ENCODE assay signal across 19 cellular contexts in the genomic region with DNA sequence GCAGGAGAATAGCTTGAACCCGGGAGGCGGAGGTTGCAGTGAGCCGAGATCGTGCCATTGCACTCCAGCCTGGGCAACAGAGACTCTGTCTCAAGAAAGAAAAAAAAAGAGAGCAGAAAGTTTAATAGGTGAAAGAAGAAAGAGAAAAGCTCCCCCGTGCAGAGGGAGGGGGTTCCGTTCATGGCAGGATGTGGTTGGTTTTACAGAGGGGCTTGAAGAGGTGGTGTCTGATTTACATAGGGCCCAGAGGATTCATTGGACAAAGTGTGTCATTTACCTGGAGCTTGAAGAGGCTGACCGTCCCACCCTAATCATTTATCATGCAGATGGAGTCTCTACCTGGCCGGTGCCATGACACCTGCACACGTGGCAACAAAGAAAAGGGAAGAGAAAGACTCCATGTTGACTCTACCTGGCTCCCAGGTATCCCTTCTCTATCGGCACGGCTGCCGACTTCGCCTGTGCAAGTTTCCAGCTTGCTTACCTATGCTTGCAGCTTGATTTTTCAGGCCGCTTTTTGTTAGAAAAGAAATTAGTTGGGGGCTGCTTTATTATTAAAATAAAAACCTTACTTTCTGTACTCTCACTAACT. TPM values are rescaled to one million over a fixed set of nuclear protein-coding genes. Genes with fewer than 3 reads are reported as not detected.
A peak's percentile ranks its signal among the peaks of the same experiment; 100 is the strongest.
DNase-seq lines count a peak whose midpoint lies in the region; ATAC-seq and TF ChIP-seq lines count a peak whose summit lies in the region.
"Had no signal": no experiment of that assay in that cellular context is flagged by ENCODE, and none has a peak within 500 bp of the region (broad histone marks: within the 10 kb centered on the region; RNA-seq: fewer than 3 reads in every experiment).

No MANE protein-coding gene starts in this region.

- H3K4me2 ChIP-seq in DND-41 (ENCODE audit: insufficient read depth, low read length) (no peak overlapping the region), MM.1S (ENCODE audit: low read depth, low read length) (no peak overlapping the region)

- H3K9ac ChIP-seq in DND-41 (ENCODE audit: low read depth, low read length) (no peak overlapping the region), MM.1S (ENCODE audit: low read length) (no peak overlapping the region)

- TF ChIP-seq CTCF in DND-41 (IDR thresholded peaks at IDR 0.05; ENCODE audit: borderline replicate concordance, extremely low read depth, low read length, poor library complexity, severe bottlenecking) = no peak
- no peak for TF ChIP-seq CTCF in MM.1S (IDR thresholded peaks at IDR 0.05; ENCODE audit: low read length)

- intact Hi-C loops in activated CD4-positive, alpha-beta T cell treated with anti-CD3 and anti-CD28 coated beads for 36 hours (cut with DNase I, micrococcal nuclease) = no loop called here

- no peak overlapping the region for H3K4me3 ChIP-seq in DND-41 (ENCODE audit: low read depth in 1 of 2, low read length in 2 of 2)
- no peak overlapping the region for H3K4me3 ChIP-seq in MM.1S (ENCODE audit: low read length)

- H3K9me3 ChIP-seq in DND-41 (ENCODE audit: insufficient read depth, low read length, severe bottlenecking) = no peaks in the 10 kb centered on the region
- no peaks in the 10 kb centered on the region for H3K9me3 ChIP-seq in MM.1S (replicated peaks; ENCODE audit: insufficient read depth, low read length)
- H3K9me3 ChIP-seq: BE2C had no signal

- H3K27ac ChIP-seq in DND-41 (ENCODE audit: low read length) (no peak overlapping the region), MM.1S (ENCODE audit: low read length) (no peak overlapping the region)

- H3K4me1 ChIP-seq in DND-41 (ENCODE audit: insufficient read depth, low read length) (peaks cover 20% of the 10 kb centered on the region), MM.1S (ENCODE audit: low read length) (no peaks in the 10 kb centered on the region)

- no peaks in the 10 kb centered on the region for H3K36me3 Mint-ChIP-seq in activated CD4-positive, alpha-beta T cell treated with anti-CD3 and anti-CD28 coated beads for 36 hours (ENCODE audit: low read depth)
- H3K36me3 Mint-ChIP-seq in activated naive CD8-positive, alpha-beta T cell treated with anti-CD3 and anti-CD28 coated beads for 36 hours = no peaks in the 10 kb centered on the region
- no peaks in the 10 kb centered on the region for H3K36me3 Mint-ChIP-seq in naive thymus-derived CD8-positive, alpha-beta T cell

- no peak for ATAC-seq in activated CD4-positive, alpha-beta T cell treated with anti-CD3 and anti-CD28 coated beads for 36 hours
- ATAC-seq in DND-41 (ENCODE audit: insufficient read depth, low read depth) = peak; percentile 93
- ATAC-seq in naive thymus-derived CD8-positive, alpha-beta T cell = peak; percentile 76 to 83
- ATAC-seq in HG03571 (IDR thresholded peaks at IDR 0.05; ENCODE audit: unreplicated experiment) = no peak
- ATAC-seq: HepG2, SK-N-SH treated with all-trans-retinoic acid at 6 μM for 48 hours had no signal

- no peaks in the 10 kb centered on the region for H4K20me1 ChIP-seq in DND-41 (ENCODE audit: insufficient read depth, low read length)
- no peaks in the 10 kb centered on the region for H4K20me1 ChIP-seq in MM.1S (ENCODE audit: insufficient read depth, low read length)

- H2AFZ ChIP-seq in DND-41 (ENCODE audit: low read depth, low read length) (no peak overlapping the region), MM.1S (ENCODE audit: low read length) (no peak overlapping the region)

- H3K9me2 ChIP-seq in MM.1S (replicated peaks; ENCODE audit: insufficient read depth, low read length) = no peaks in the 10 kb centered on the region

- DNase-seq in activated CD4-positive, alpha-beta T cell treated with anti-CD3 and anti-CD28 coated beads for 36 hours = no peak
- DNase-seq in activated CD4-positive, alpha-beta T cell treated with anti-CD3 and anti-CD28 coated beads, Interleukin-2, amount 50 U/mL, for 4 hours = no peak
- peak; percentile 63 for DNase-seq in DND-41
- no peak for DNase-seq in activated naive CD8-positive, alpha-beta T cell treated with anti-CD3 and anti-CD28 coated beads for 36 hours
- peak in 8 of 10 donors; percentile 32 to 81 (median 52) for DNase-seq in naive thymus-derived CD8-positive, alpha-beta T cell
- no peak for DNase-seq in MM.1S
- no peak for DNase-seq in GDM1 (lab: John Stamatoyannopoulos, UW)
- DNase-seq: 8988T; anterior cingulate cortex; BE2C; cerebellar nuclear complex; mesenchymal stem cell; NCI-H146; stimulated activated CD4-positive, alpha-beta T cell treated with anti-CD3 and anti-CD28 coated beads, Interleukin-2, amount 100 ng/mL, for 48 hours had no signal

- H3K36me3 ChIP-seq in DND-41 (ENCODE audit: insufficient read depth, low read length) (no peaks in the 10 kb centered on the region), MM.1S (replicated peaks; ENCODE audit: insufficient read depth, low read length) (no peaks in the 10 kb centered on the region)
- H3K36me3 ChIP-seq: BE2C had no signal

- H3K27me3 ChIP-seq in DND-41 (ENCODE audit: insufficient read depth, low read length, poor library complexity) (no peaks in the 10 kb centered on the region), MM.1S (replicated peaks; ENCODE audit: insufficient read depth, low read length) (no peaks in the 10 kb centered on the region)
- H3K27me3 ChIP-seq: BE2C had no signal

- H3K79me2 ChIP-seq in DND-41 (ENCODE audit: insufficient read depth, low read length) (no peaks in the 10 kb centered on the region), MM.1S (ENCODE audit: low read length) (no peaks in the 10 kb centered on the region)

- H3K4me3 Mint-ChIP-seq in activated CD4-positive, alpha-beta T cell treated with anti-CD3 and anti-CD28 coated beads for 36 hours = peak overlapping the region; percentile 39
- H3K4me3 Mint-ChIP-seq in activated naive CD8-positive, alpha-beta T cell treated with anti-CD3 and anti-CD28 coated beads for 36 hours = peak overlapping the region; percentile 54
- peak overlapping the region; percentile 73 to 96 (median 90) for H3K4me3 Mint-ChIP-seq in naive thymus-derived CD8-positive, alpha-beta T cell
- H3K4me3 Mint-ChIP-seq: nephron had no signal

- H3F3A ChIP-seq in MM.1S (ENCODE audit: insufficient read depth, low read length) = no peaks in the 10 kb centered on the region

- POLR2A ChIA-PET in activated CD4-positive, alpha-beta T cell treated with anti-CD3 and anti-CD28 coated beads for 36 hours (lab: Charles Lee) = no interaction called here
- POLR2A ChIA-PET in naive thymus-derived CD8-positive, alpha-beta T cell (lab: Charles Lee) = interaction anchor here (0.7 to 4.4 kb wide), 13 partner anchors 9 to 142 kb away, joined by 3 to 61 read pairs (median 5); no protein-coding TSS in a partner anchor

- H3K27me3 Mint-ChIP-seq in activated CD4-positive, alpha-beta T cell treated with anti-CD3 and anti-CD28 coated beads for 36 hours = no peaks in the 10 kb centered on the region
- no peaks in the 10 kb centered on the region for H3K27me3 Mint-ChIP-seq in activated naive CD8-positive, alpha-beta T cell treated with anti-CD3 and anti-CD28 coated beads for 36 hours
- no peaks in the 10 kb centered on the region for H3K27me3 Mint-ChIP-seq in naive thymus-derived CD8-positive, alpha-beta T cell

- no peaks in the 10 kb centered on the region for H3K9me3 Mint-ChIP-seq in activated CD4-positive, alpha-beta T cell treated with anti-CD3 and anti-CD28 coated beads for 36 hours (ENCODE audit: low read depth)
- H3K9me3 Mint-ChIP-seq in activated naive CD8-positive, alpha-beta T cell treated with anti-CD3 and anti-CD28 coated beads for 36 hours = no peaks in the 10 kb centered on the region
- H3K9me3 Mint-ChIP-seq in naive thymus-derived CD8-positive, alpha-beta T cell = no peaks in the 10 kb centered on the region
- H3K9me3 Mint-ChIP-seq: nephron had no signal

- peak overlapping the region; percentile 12 for H3K27ac Mint-ChIP-seq in activated CD4-positive, alpha-beta T cell treated with anti-CD3 and anti-CD28 coated beads for 36 hours
- peak overlapping the region; percentile 40 for H3K27ac Mint-ChIP-seq in activated naive CD8-positive, alpha-beta T cell treated with anti-CD3 and anti-CD28 coated beads for 36 hours
- H3K27ac Mint-ChIP-seq in naive thymus-derived CD8-positive, alpha-beta T cell = peak overlapping the region; percentile 71 to 96 (median 92)
- H3K27ac Mint-ChIP-seq: nephron, progenitor cell of endocrine pancreas had no signal

- CTCF ChIA-PET in activated CD4-positive, alpha-beta T cell treated with anti-CD3 and anti-CD28 coated beads for 36 hours (lab: Charles Lee) = interaction anchor here (0.7 to 1.6 kb wide), 6 partner anchors 8 to 122 kb away, joined by 3 to 7 read pairs (median 5); no protein-coding TSS in a partner anchor

- peaks cover 26% of the 10 kb centered on the region for H3K4me1 Mint-ChIP-seq in activated CD4-positive, alpha-beta T cell treated with anti-CD3 and anti-CD28 coated beads for 36 hours
- H3K4me1 Mint-ChIP-seq in activated naive CD8-positive, alpha-beta T cell treated with anti-CD3 and anti-CD28 coated beads for 36 hours = peaks cover 27% of the 10 kb centered on the region
- H3K4me1 Mint-ChIP-seq in naive thymus-derived CD8-positive, alpha-beta T cell = peaks cover 13 to 50% (median 33%) of the 10 kb centered on the region in 4 donors

RNA-seq across cellular contexts. Expression of a gene that starts 35.4 kb away (rescaled TPM):
- total RNA-seq in activated CD4-positive, alpha-beta T cell treated with anti-CD3 and anti-CD28 coated beads for 36 hours = 100 to 1,000 TPM; 151 to 184 TPM
- total RNA-seq in activated naive CD8-positive, alpha-beta T cell treated with anti-CD3 and anti-CD28 coated beads for 36 hours = 100 to 1,000 TPM; 128 to 135 TPM
- 100 to 1,000 TPM; 383 to 386 TPM for total RNA-seq in naive thymus-derived CD8-positive, alpha-beta T cell
- 10 to 100 TPM; 13.4 to 56.3 (median 27.9) TPM for polyA plus RNA-seq in naive thymus-derived CD8-positive, alpha-beta T cell

Comparison
In these comparisons a context has a peak if more than half of its experiments do, and no peak if none do; other contexts are left out.
1. ATAC-seq: peak in DND-41 (single experiment) and naive thymus-derived CD8-positive, alpha-beta T cell (2 of 2); none in activated CD4-positive, alpha-beta T cell treated with anti-CD3 and anti-CD28 coated beads for 36 hours (single experiment) and HG03571 (single experiment).
2. DNase-seq: peak in DND-41 (single experiment) and naive thymus-derived CD8-positive, alpha-beta T cell (8 of 10); none in activated CD4-positive, alpha-beta T cell treated with anti-CD3 and anti-CD28 coated beads for 36 hours (single experiment), activated CD4-positive, alpha-beta T cell treated with anti-CD3 and anti-CD28 coated beads, Interleukin-2, amount 50 U/mL, for 4 hours (0 of 2), activated naive CD8-positive, alpha-beta T cell treated with anti-CD3 and anti-CD28 coated beads for 36 hours (single experiment), MM.1S (single experiment) and GDM1 (single experiment).
3. H3K27ac Mint-ChIP-seq: peak in every context shown above with its lines; median percentile 92 in naive thymus-derived CD8-positive, alpha-beta T cell; 40 in activated naive CD8-positive, alpha-beta T cell treated with anti-CD3 and anti-CD28 coated beads for 36 hours; 12 in activated CD4-positive, alpha-beta T cell treated with anti-CD3 and anti-CD28 coated beads for 36 hours.
4. H3K4me3 Mint-ChIP-seq: peak in every context shown above with its lines; median percentile 90 in naive thymus-derived CD8-positive, alpha-beta T cell; 54 in activated naive CD8-positive, alpha-beta T cell treated with anti-CD3 and anti-CD28 coated beads for 36 hours; 39 in activated CD4-positive, alpha-beta T cell treated with anti-CD3 and anti-CD28 coated beads for 36 hours.